In the genomic region with DNA sequence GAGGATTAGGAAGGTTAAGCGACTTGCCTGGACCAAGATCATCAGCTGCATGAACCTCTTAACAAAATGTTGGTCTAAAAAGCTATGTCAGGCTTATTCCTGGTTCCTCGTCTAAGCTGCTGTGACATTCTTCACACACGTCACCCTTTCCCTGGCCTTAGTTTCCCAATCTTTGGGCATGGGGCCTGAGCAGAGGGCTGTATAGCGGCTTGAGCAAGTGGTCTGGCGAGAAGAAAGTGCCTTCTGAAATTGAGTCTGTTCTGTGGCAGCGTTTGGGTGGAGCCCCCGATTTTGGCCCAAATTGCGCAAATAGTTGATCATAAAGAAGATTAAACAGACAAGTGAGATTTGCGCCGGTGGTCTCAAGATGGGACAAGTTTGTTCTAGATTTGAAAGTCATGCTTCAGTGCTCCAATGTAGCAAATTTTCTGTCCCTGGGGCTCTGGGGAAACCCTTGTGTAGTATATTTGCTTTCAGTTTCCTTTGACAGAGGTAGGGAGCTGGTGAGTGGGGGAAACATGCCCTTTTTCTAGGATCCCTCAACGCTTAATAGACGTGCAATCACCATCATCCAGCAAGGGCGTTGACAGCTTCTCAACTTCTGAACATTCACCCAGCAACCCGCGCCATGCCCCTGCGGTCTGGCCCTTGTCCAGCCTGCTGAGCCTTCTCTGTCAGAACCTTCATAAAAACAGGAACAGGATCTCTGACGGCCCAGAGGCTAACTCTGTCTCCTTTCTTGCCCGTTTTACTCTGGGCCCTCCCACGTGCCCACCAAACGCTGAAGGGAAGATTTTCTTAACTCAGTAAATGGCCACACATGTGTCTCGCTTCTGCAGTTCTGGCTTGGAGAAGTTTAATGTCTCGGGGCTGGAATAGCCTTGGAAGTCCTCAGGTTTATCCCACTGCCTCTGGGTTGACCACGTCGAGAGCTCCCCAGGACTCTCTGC, we compare ENCODE assay signal across 8 cellular contexts.
DNase-seq lines count a peak whose midpoint lies in the region; ATAC-seq and TF ChIP-seq lines count a peak whose summit lies in the region.

No MANE protein-coding gene starts in this region.

- peak overlapping the region; percentile 65 for H3K4me3 Mint-ChIP-seq in T-helper 1 cell treated with Interleukin-12 subunit alpha and Interleukin-12 subunit beta and Interleukin-4 antibody, amounts not matched to agents 30 μg/mL and 1 μg/mL, for 36 hours

- ATAC-seq in HG03039 (IDR thresholded peaks at IDR 0.05; ENCODE audit: unreplicated experiment) = peak; percentile 41

- H3K4me1 Mint-ChIP-seq in T-helper 1 cell treated with Interleukin-12 subunit alpha and Interleukin-12 subunit beta and Interleukin-4 antibody, amounts not matched to agents 30 μg/mL and 1 μg/mL, for 36 hours (ENCODE audit: low read depth) = peaks cover 46% of the 10 kb centered on the region

- TF ChIP-seq CTCF in fibroblast of pulmonary artery (IDR thresholded peaks at IDR 0.05; ENCODE audit: low read length, missing control alignments) = no peak

- peaks cover 7% of the 10 kb centered on the region for H3K36me3 Mint-ChIP-seq in T-helper 1 cell treated with Interleukin-12 subunit alpha and Interleukin-12 subunit beta and Interleukin-4 antibody, amounts not matched to agents 30 μg/mL and 1 μg/mL, for 36 hours (ENCODE audit: low read depth)

- DNase-seq in SKM-1 treated with dmso at 0.1 percent for 144 hours (lab: John Stamatoyannopoulos, UW; ENCODE audit: unreplicated experiment) (peak; percentile 6), SKM-1 (lab: John Stamatoyannopoulos, UW; ENCODE audit: unreplicated experiment) (no peak), fibroblast of pulmonary artery (ENCODE audit: low read depth) (peak; percentile 21), DMS79 treated with DMSO at 0.1 percent for 48 hours (lab: John Stamatoyannopoulos, UW) (no peak), NCI-H2227 (lab: John Stamatoyannopoulos, UW; ENCODE audit: unreplicated experiment) (no peak)
- peak; percentile 14 for DNase-seq in stimulated activated CD4-positive, alpha-beta T cell treated with anti-CD3 and anti-CD28 coated beads, Interleukin-4, amount 100 ng/mL, for 1 hour

- peak overlapping the region; percentile 87 for H3K27ac Mint-ChIP-seq in T-helper 1 cell treated with Interleukin-12 subunit alpha and Interleukin-12 subunit beta and Interleukin-4 antibody, amounts not matched to agents 30 μg/mL and 1 μg/mL, for 36 hours

- H3K4me3 ChIP-seq in fibroblast of pulmonary artery (replicated peaks; ENCODE audit: low read depth, low read length) = no peak overlapping the region

- peaks cover 3% of the 10 kb centered on the region for H3K27me3 Mint-ChIP-seq in T-helper 1 cell treated with Interleukin-12 subunit alpha and Interleukin-12 subunit beta and Interleukin-4 antibody, amounts not matched to agents 30 μg/mL and 1 μg/mL, for 36 hours (ENCODE audit: low read depth)

- peaks cover 5% of the 10 kb centered on the region for H3K9me3 Mint-ChIP-seq in T-helper 1 cell treated with Interleukin-12 subunit alpha and Interleukin-12 subunit beta and Interleukin-4 antibody, amounts not matched to agents 30 μg/mL and 1 μg/mL, for 36 hours

Comparison
In these comparisons a context has a peak if more than half of its experiments do, and no peak if none do; other contexts are left out.
1. DNase-seq: peak in SKM-1 treated with dmso at 0.1 percent for 144 hours (single experiment), fibroblast of pulmonary artery (single experiment) and stimulated activated CD4-positive, alpha-beta T cell treated with anti-CD3 and anti-CD28 coated beads, Interleukin-4, amount 100 ng/mL, for 1 hour (single experiment); none in SKM-1 (single experiment), DMS79 treated with DMSO at 0.1 percent for 48 hours (single experiment) and NCI-H2227 (single experiment).